21 cellular contexts compared by ENCODE assay signal in genomic region chr17:15451681-15452080, GRCh38.
"Had no signal": no experiment of that assay in that cellular context is flagged by ENCODE, and none has a peak within 500 bp of the region (broad histone marks: within the 10 kb centered on the region; RNA-seq: fewer than 3 reads in every experiment).

No MANE protein-coding gene starts in this region.

- H3K27ac ChIP-seq: coronary artery, heart left ventricle, pancreas, right lobe of liver, thoracic aorta, upper lobe of right lung, VCaP had no signal

- DNase-seq: activated CD4-positive, alpha-beta T cell treated with anti-CD3 and anti-CD28 coated beads, Interleukin-2, amount 50 U/mL, for 1 hour; activated CD4-positive, CD25-positive, alpha-beta regulatory T cell treated with anti-CD3 and anti-CD28 coated beads, Interleukin-2, amount 50 U/mL, for 72 hours; activated CD8-positive, alpha-beta memory T cell treated with anti-CD3 and anti-CD28 coated beads, Interleukin-2, amount 50 U/mL, for 4 hours; activated naive CD4-positive, alpha-beta T cell treated with anti-CD3 and anti-CD28 coated beads, Interleukin-2, amount 10 ng/mL, durations not matched to agents 7 days and 5 days; activated naive CD8-positive, alpha-beta T cell treated with anti-CD3 and anti-CD28 coated beads, Interleukin-2, amount 50 U/mL, for 24 hours; activated T-cell treated with anti-CD3 and anti-CD28 coated beads, Interleukin-2, amount 50 U/mL, for 4 hours; aorta; gastrocnemius medialis; heart left ventricle; kidney glomerular epithelial cell; naive thymus-derived CD8-positive, alpha-beta T cell; pancreas; right lobe of liver; stimulated activated CD4-positive, alpha-beta T cell treated with anti-CD3 and anti-CD28 coated beads, Interleukin-4, amount 100 ng/mL, for 1 hour; stimulated activated naive CD8-positive, alpha-beta T cell treated with anti-CD3 and anti-CD28 coated beads, Interleukin-15, amount 100 ng/mL, for 72 hours; T-helper 17 cell; upper lobe of right lung had no signal

- H3K4me3 ChIP-seq: coronary artery, gastrocnemius medialis, heart left ventricle, pancreas, right lobe of liver, smooth muscle cell, thoracic aorta, upper lobe of right lung had no signal

- H3K4me2 ChIP-seq: smooth muscle cell had no signal

- H3K9me3 ChIP-seq: gastrocnemius medialis, pancreas, right lobe of liver, thoracic aorta, upper lobe of right lung had no signal

- FAIRE-seq: pancreas had no signal

- H3K36me3 ChIP-seq: gastrocnemius medialis, pancreas, right lobe of liver, thoracic aorta, upper lobe of right lung had no signal

- H3K4me1 ChIP-seq: right lobe of liver had no signal

- H3K27me3 ChIP-seq: gastrocnemius medialis, heart left ventricle, pancreas, right lobe of liver, upper lobe of right lung had no signal
